Comparison of ENCODE assay signal across 31 cellular contexts in genomic region chr13:99842379-99842778, GRCh38.
"Had no signal": no experiment of that assay in that cellular context is flagged by ENCODE, and none has a peak within 500 bp of the region (broad histone marks: within the 10 kb centered on the region; RNA-seq: fewer than 3 reads in every experiment).

No MANE protein-coding gene starts in this region.

- ATAC-seq: activated CD8-positive, alpha-beta T cell treated with anti-CD3 and anti-CD28 coated beads for 36 hours; activated naive CD4-positive, alpha-beta T cell treated with anti-CD3 and anti-CD28 coated beads, Interleukin-2, amount 50 U/mL, for 72 hours; activated T-cell treated with anti-CD3 and anti-CD28 coated beads, Interleukin-2, amount 50 U/mL, for 4 hours; activated T-cell treated with anti-CD3 and anti-CD28 coated beads, Interleukin-2, amount 50 U/mL, for 72 hours; activated T-helper 17 cell treated with anti-CD3 and anti-CD28 coated beads, Interleukin-2, amount 50 U/mL, for 72 hours; body of pancreas had no signal

- DNase-seq: activated B cell treated with CpG ODN at 0.5 μM for 24 hours; activated CD4-positive, alpha-beta memory T cell treated with anti-CD3 and anti-CD28 coated beads for 36 hours; activated CD4-positive, alpha-beta T cell treated with anti-CD3 and anti-CD28 coated beads for 4 hours; activated CD4-positive, alpha-beta T cell treated with anti-CD3 and anti-CD28 coated beads, Interleukin-2, amount 10 ng/mL, durations not matched to agents 24 days and 14 days; activated CD4-positive, alpha-beta T cell treated with anti-CD3 and anti-CD28 coated beads, Interleukin-2, amount 50 U/mL, for 1 hour; activated CD4-positive, alpha-beta T cell treated with anti-CD3 and anti-CD28 coated beads, Interleukin-2, amount 50 U/mL, for 4 hours; activated CD4-positive, CD25-positive, alpha-beta regulatory T cell treated with anti-CD3 and anti-CD28 coated beads, Interleukin-2, amount 50 U/mL, for 72 hours; activated CD8-positive, alpha-beta memory T cell treated with anti-CD3 and anti-CD28 coated beads, Interleukin-2, amount 50 U/mL, for 4 hours; activated CD8-positive, alpha-beta T cell treated with anti-CD3 and anti-CD28 coated beads for 36 hours; activated effector memory CD4-positive, alpha-beta T cell treated with anti-CD3 and anti-CD28 coated beads, Interleukin-2, amount 50 U/mL, for 16 hours; activated gamma-delta T cell treated with Interleukin-2 at 50 U/mL for 16 hours; activated naive CD4-positive, alpha-beta T cell; activated naive CD4-positive, alpha-beta T cell treated with anti-CD3 and anti-CD28 coated beads for 36 hours; activated naive CD4-positive, alpha-beta T cell treated with anti-CD3 and anti-CD28 coated beads, Interleukin-2, amount 50 U/mL, for 16 hours; activated naive CD8-positive, alpha-beta T cell treated with anti-CD3 and anti-CD28 coated beads for 36 hours; activated T-cell treated with anti-CD3 and anti-CD28 coated beads for 4 hours; activated T-cell treated with anti-CD3 and anti-CD28 coated beads, Interleukin-2, amount 50 U/mL, for 1 hour; activated T-cell treated with anti-CD3 and anti-CD28 coated beads, Interleukin-2, amount 50 U/mL, for 4 hours; activated T-cell treated with anti-CD3 and anti-CD28 coated beads, Interleukin-2, amount 50 U/mL, for 72 hours; adrenal gland; amniotic stem cell; aorta; body of pancreas; brain microvascular endothelial cell; central memory CD4-positive, alpha-beta T cell; T-helper 2 cell; T-helper 9 cell had no signal

- H3K27ac ChIP-seq: adrenal gland, body of pancreas, brain microvascular endothelial cell, breast epithelium, VCaP had no signal

- H3K36me3 ChIP-seq: adrenal gland, brain microvascular endothelial cell, breast epithelium had no signal

- H3K4me3 ChIP-seq: adrenal gland, body of pancreas, breast epithelium had no signal

- H3K4me1 ChIP-seq: adrenal gland, body of pancreas, breast epithelium had no signal

- H3K27me3 ChIP-seq: adrenal gland, body of pancreas, brain microvascular endothelial cell, breast epithelium had no signal

- H3K9me3 ChIP-seq: adrenal gland, body of pancreas, breast epithelium had no signal
